ENCODE assay signal across 26 cellular contexts in the genomic region with DNA sequence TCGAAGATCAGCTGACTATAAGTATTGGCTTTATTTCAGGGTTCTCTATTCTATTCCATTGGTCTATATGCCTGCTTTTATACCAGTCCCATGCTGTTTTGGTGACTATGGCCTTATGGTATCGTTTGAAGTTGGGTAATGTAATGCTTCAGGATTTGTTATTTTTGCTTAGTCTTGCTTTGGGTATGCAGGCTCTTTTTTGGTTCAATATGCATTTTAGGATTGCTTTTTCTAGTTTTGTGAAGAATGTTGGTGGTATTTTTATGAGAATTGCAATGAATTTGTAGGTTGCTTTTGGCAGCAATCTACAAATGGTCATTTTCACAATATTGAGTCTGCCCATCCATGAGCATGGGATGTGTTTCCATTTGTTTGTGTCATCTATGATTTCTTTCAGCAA.
"Had no signal": no experiment of that assay in that cellular context is flagged by ENCODE, and none has a peak within 500 bp of the region (broad histone marks: within the 10 kb centered on the region; RNA-seq: fewer than 3 reads in every experiment).

No MANE protein-coding gene starts in this region.

- H3K4me3 ChIP-seq: colonic mucosa, coronary artery, dorsolateral prefrontal cortex, esophagus muscularis mucosa, esophagus squamous epithelium, gastrocnemius medialis, gastroesophageal sphincter, heart left ventricle, hepatocyte had no signal

- DNase-seq: colonic mucosa; cortex of kidney; dermis blood vessel endothelial cell; dorsolateral prefrontal cortex; effector CD4-positive, alpha-beta T cell; effector CD8-positive, alpha-beta T cell; effector memory CD4-positive, alpha-beta T cell; effector memory CD8-positive, alpha-beta T cell; endodermal cell; erythroblast; esophagus squamous epithelium; foreskin fibroblast; foreskin keratinocyte; foreskin melanocyte; gastrocnemius medialis; glutamatergic neuron; head of caudate nucleus; heart left ventricle; hippocampal formation had no signal

- H3K4me1 Mint-ChIP-seq: endodermal cell had no signal

- H3K9me3 ChIP-seq: colonic mucosa, esophagus muscularis mucosa, esophagus squamous epithelium, gastrocnemius medialis, gastroesophageal sphincter had no signal

- ATAC-seq: effector memory CD8-positive, alpha-beta T cell; esophagus mucosa; foreskin keratinocyte; gastrocnemius medialis; gastroesophageal sphincter; heart left ventricle had no signal

- H3K27me3 Mint-ChIP-seq: dendritic cell treated with granulocyte-macrophage colony-stimulating factor and Interleukin-4, amounts not matched to agents 40 ng/mL and 50 ng/mL, for 4 days; effector memory CD8-positive, alpha-beta T cell had no signal

- H3K27me3 ChIP-seq: colonic mucosa, esophagus muscularis mucosa, esophagus squamous epithelium, foreskin keratinocyte, gastrocnemius medialis, gastroesophageal sphincter, heart left ventricle, hepatocyte had no signal

- H3K36me3 ChIP-seq: colonic mucosa, esophagus muscularis mucosa, esophagus squamous epithelium, gastrocnemius medialis, gastroesophageal sphincter, heart left ventricle had no signal

- H3K4me3 Mint-ChIP-seq: dendritic cell treated with granulocyte-macrophage colony-stimulating factor and Interleukin-4, amounts not matched to agents 40 ng/mL and 50 ng/mL, for 4 days; effector memory CD8-positive, alpha-beta T cell; endodermal cell had no signal

- H3K27ac ChIP-seq: colonic mucosa, coronary artery, dorsolateral prefrontal cortex, epithelial cell of prostate, esophagus muscularis mucosa, esophagus squamous epithelium, foreskin keratinocyte, gastrocnemius medialis, gastroesophageal sphincter, heart left ventricle, hepatocyte had no signal

- H3K4me1 ChIP-seq: colonic mucosa, esophagus muscularis mucosa, esophagus squamous epithelium, foreskin keratinocyte, gastrocnemius medialis, gastroesophageal sphincter, heart left ventricle had no signal

- H3K27ac Mint-ChIP-seq: dendritic cell treated with granulocyte-macrophage colony-stimulating factor and Interleukin-4, amounts not matched to agents 40 ng/mL and 50 ng/mL, for 4 days; effector memory CD8-positive, alpha-beta T cell; endodermal cell had no signal

- H3K9me3 Mint-ChIP-seq: effector memory CD8-positive, alpha-beta T cell; endodermal cell had no signal
